In genomic region chr1:42931108-42931539, GRCh38 we compare ENCODE assay signal across 8 cellular contexts. TPM values are rescaled to one million over a fixed set of nuclear protein-coding genes. Genes with fewer than 3 reads are reported as not detected.
DNase-seq lines count a peak whose midpoint lies in the region; ATAC-seq and TF ChIP-seq lines count a peak whose summit lies in the region.

No MANE protein-coding gene starts in this region.

- H2BK15ac ChIP-seq in neuronal stem cell (ENCODE audit: low read length), result no peak overlapping the region

- H3K79me1 ChIP-seq in neuronal stem cell (ENCODE audit: low read depth, low read length), result peaks cover 27% of the 10 kb centered on the region

- no peak overlapping the region for H2AK5ac ChIP-seq in neuronal stem cell (ENCODE audit: low read depth, low read length)

- H3K4me2 ChIP-seq in neuronal stem cell (ENCODE audit: insufficient read depth, low read length, poor library complexity, severe bottlenecking), result no peak overlapping the region

- 40 to 78% methylated on average over 1 to 4 of the region's 7 CpGs for WGBS in esophagus squamous epithelium, 2 donors
- no CpG with 5 or more reads among the region's 7 CpGs for WGBS in neuronal stem cell (ENCODE audit: extremely low coverage in 2 of 2, insufficient read length in 2 of 2, insufficient replicate concordance in 1 of 2), 2 donors

- POLR2A ChIA-PET in AG04449 (lab: Yijun Ruan, JAX), result no interaction called here

- no peak overlapping the region for H2BK5ac ChIP-seq in neuronal stem cell (ENCODE audit: low read length)

- TF ChIP-seq CTCF in AG04449 (IDR thresholded peaks at IDR 0.05; ENCODE audit: insufficient read depth, low read length, missing control alignments) (peak; percentile 67), GM12873 (IDR thresholded peaks at IDR 0.05; ENCODE audit: insufficient read depth, low read depth, low read length, missing control alignments) (peak; percentile 83), esophagus squamous epithelium (IDR thresholded peaks at IDR 0.05) (peak; percentile 49 to 71 (median 56))

- H3K36me3 ChIP-seq in esophagus squamous epithelium (peaks cover 47 to 79% (median 47%) of the 10 kb centered on the region in 3 donors), neuronal stem cell (replicated peaks in 1 of 2; ENCODE audit: control insufficient read depth in 2 of 2, insufficient read depth in 2 of 2, low read length in 2 of 2) (peaks cover 88 to 100% of the 10 kb centered on the region in 2 donors)

- no peak overlapping the region for H2BK12ac ChIP-seq in neuronal stem cell (ENCODE audit: low read length)

- H3K23ac ChIP-seq in neuronal stem cell (ENCODE audit: low read depth, low read length, poor library complexity), result no peak overlapping the region

- no peak overlapping the region for H4K91ac ChIP-seq in neuronal stem cell (ENCODE audit: low read depth, low read length, poor library complexity)

- no peak for TF ChIP-seq POLR2A in esophagus squamous epithelium (IDR thresholded peaks at IDR 0.05)

- no peak overlapping the region for H3K9ac ChIP-seq in neuronal stem cell (ENCODE audit: low read depth, low read length, poor library complexity)

- CTCF ChIA-PET in AG04449 (lab: Yijun Ruan, JAX), result interaction anchor here (1.4 to 21.3 kb wide), 3 partner anchors 34 to 142 kb away, joined by 3 to 927 read pairs (median 25); no protein-coding TSS in a partner anchor

- H3K18ac ChIP-seq in neuronal stem cell (ENCODE audit: low read length), result peak overlapping the region; percentile 2

- H2AFZ ChIP-seq in neuronal stem cell (ENCODE audit: low read length), result no peak overlapping the region

- no peaks in the 10 kb centered on the region for H3K27me3 ChIP-seq in esophagus squamous epithelium
- no peaks in the 10 kb centered on the region for H3K27me3 ChIP-seq in neuronal stem cell (ENCODE audit: control insufficient read depth in 3 of 3, insufficient read depth in 3 of 3, low read depth in 1 of 3, low read length in 3 of 3)

- peak overlapping the region; percentile 61 to 96 (median 90) for H3K27ac ChIP-seq in esophagus squamous epithelium
- peak overlapping the region; percentile 34 for H3K27ac ChIP-seq in neuronal stem cell (replicated peaks; ENCODE audit: low read length)

- no peak for ATAC-seq in HG03097 (IDR thresholded peaks at IDR 0.05; ENCODE audit: low FRiP score, unreplicated experiment)
- no peak for ATAC-seq in HG03135 (IDR thresholded peaks at IDR 0.05; ENCODE audit: unreplicated experiment)

- H2BK120ac ChIP-seq in neuronal stem cell (ENCODE audit: low read depth, low read length), result no peak overlapping the region

- H3K4me3 ChIP-seq in AG04449 (ENCODE audit: low read depth, low read length) (no peak overlapping the region), esophagus squamous epithelium (no peak overlapping the region), neuronal stem cell (ENCODE audit: low read length in 2 of 2) (no peak overlapping the region)

- H4K8ac ChIP-seq in neuronal stem cell (ENCODE audit: low read depth, low read length), result no peak overlapping the region

- H3K9me3 ChIP-seq in esophagus squamous epithelium, result no peaks in the 10 kb centered on the region
- no peaks in the 10 kb centered on the region for H3K9me3 ChIP-seq in neuronal stem cell (replicated peaks in 1 of 2; ENCODE audit: control insufficient read depth in 2 of 2, insufficient read depth in 1 of 2, low read depth in 1 of 2, low read length in 2 of 2)

- intact Hi-C loops in esophagus squamous epithelium (cut with DNase I), result no loop called here

- no peak overlapping the region for H3K4ac ChIP-seq in neuronal stem cell (ENCODE audit: low read length)

- no peak overlapping the region for H3K14ac ChIP-seq in neuronal stem cell (ENCODE audit: low read length)

- H3K4me1 ChIP-seq in esophagus squamous epithelium, result peaks cover 50 to 85% (median 52%) of the 10 kb centered on the region in 3 donors
- H3K4me1 ChIP-seq in neuronal stem cell (ENCODE audit: control insufficient read depth in 2 of 2, insufficient read depth in 1 of 2, low read depth in 1 of 2, low read length in 2 of 2), result peaks cover 5 to 36% of the 10 kb centered on the region in 2 donors

- DNase-seq in AG04449 (ENCODE audit: low read depth, low spot score), result no peak
- DNase-seq in NCI-H510A treated with DMSO at 0.1 percent for 48 hours (lab: John Stamatoyannopoulos, UW), result peak; percentile 83
- DNase-seq in activated CD8-positive, alpha-beta memory T cell treated with anti-CD3 and anti-CD28 coated beads for 24 hours, result peak; percentile 78
- no peak for DNase-seq in esophagus squamous epithelium (lab: John Stamatoyannopoulos, UW)
- peak; percentile 27 for DNase-seq in neuronal stem cell (ENCODE audit: low spot score)

RNA-seq across cellular contexts. Expression of gene SLC2A1, which starts 27.5 kb away (rescaled TPM):
- 100 to 1,000 TPM; 238 to 883 (median 448) TPM for total RNA-seq in esophagus squamous epithelium
- polyA plus RNA-seq in neuronal stem cell (2013, experiment 1 of 2), result 350 TPM
- polyA plus RNA-seq in neuronal stem cell (2013, experiment 2 of 2), result 351 TPM

Comparison
In these comparisons a context has a peak if more than half of its experiments do, and no peak if none do; other contexts are left out.
1. DNase-seq: peak in NCI-H510A treated with DMSO at 0.1 percent for 48 hours (single experiment), activated CD8-positive, alpha-beta memory T cell treated with anti-CD3 and anti-CD28 coated beads for 24 hours (single experiment) and neuronal stem cell (single experiment); none in AG04449 (single experiment) and esophagus squamous epithelium (single experiment).
2. Peak in every context shown above with its lines, with median percentiles within 50 percentile points of each other: CTCF ChIP-seq.